Comparison of ENCODE assay signal across 17 cellular contexts in genomic region chr3:76551739-76552138, GRCh38.
"Had no signal": no experiment of that assay in that cellular context is flagged by ENCODE, and none has a peak within 500 bp of the region (broad histone marks: within the 10 kb centered on the region; RNA-seq: fewer than 3 reads in every experiment).

No MANE protein-coding gene starts in this region.

- DNase-seq: activated CD4-positive, alpha-beta T cell treated with anti-CD3 and anti-CD28 coated beads for 1 hour; activated CD4-positive, alpha-beta T cell treated with anti-CD3 and anti-CD28 coated beads, Interleukin-2, amount 50 U/mL, for 4 hours; activated CD8-positive, alpha-beta memory T cell treated with anti-CD3 and anti-CD28 coated beads, Interleukin-2, amount 10 ng/mL, durations not matched to agents 7 days and 5 days; activated naive CD4-positive, alpha-beta T cell treated with anti-CD3 and anti-CD28 coated beads, Interleukin-2, amount 10 ng/mL, durations not matched to agents 7 days and 5 days; activated T-cell treated with anti-CD3 and anti-CD28 coated beads, Interleukin-2, amount 50 U/mL, for 1 hour; endodermal cell; heart right ventricle; left colon; lower lobe of right lung; stimulated activated CD4-positive, alpha-beta T cell treated with anti-CD3 and anti-CD28 coated beads, Interleukin-1b, Interleukin-23, amount 100 ng/mL, for 48 hours; thyroid gland; uterus had no signal

- H3K27ac ChIP-seq: ascending aorta, gastroesophageal sphincter, heart right ventricle, lower lobe of right lung, thyroid gland, uterus, VCaP had no signal

- H3K36me3 ChIP-seq: ascending aorta, gastroesophageal sphincter, heart right ventricle, lower lobe of right lung, thyroid gland, uterus had no signal

- H3K4me1 Mint-ChIP-seq: activated CD8-positive, alpha-beta memory T cell treated with anti-CD3 and anti-CD28 coated beads, Interleukin-2, amount 10 ng/mL, durations not matched to agents 7 days and 5 days; activated naive CD4-positive, alpha-beta T cell treated with anti-CD3 and anti-CD28 coated beads, Interleukin-2, amount 10 ng/mL, durations not matched to agents 7 days and 5 days; endodermal cell had no signal

- H3K36me3 Mint-ChIP-seq: activated CD8-positive, alpha-beta memory T cell treated with anti-CD3 and anti-CD28 coated beads, Interleukin-2, amount 10 ng/mL, durations not matched to agents 7 days and 5 days; activated naive CD4-positive, alpha-beta T cell treated with anti-CD3 and anti-CD28 coated beads, Interleukin-2, amount 10 ng/mL, durations not matched to agents 7 days and 5 days; mesothelial cell of epicardium had no signal

- H3K27me3 ChIP-seq: ascending aorta, gastroesophageal sphincter, heart right ventricle, thyroid gland, uterus had no signal

- H3K9me3 Mint-ChIP-seq: endodermal cell, mesothelial cell of epicardium had no signal

- ATAC-seq: activated CD8-positive, alpha-beta memory T cell treated with anti-CD3 and anti-CD28 coated beads, Interleukin-2, amount 10 ng/mL, durations not matched to agents 7 days and 5 days; gastroesophageal sphincter; heart right ventricle; left colon had no signal

- H3K27me3 Mint-ChIP-seq: activated CD8-positive, alpha-beta memory T cell treated with anti-CD3 and anti-CD28 coated beads, Interleukin-2, amount 10 ng/mL, durations not matched to agents 7 days and 5 days; activated naive CD4-positive, alpha-beta T cell treated with anti-CD3 and anti-CD28 coated beads, Interleukin-2, amount 10 ng/mL, durations not matched to agents 7 days and 5 days had no signal

- H3K27ac Mint-ChIP-seq: activated CD8-positive, alpha-beta memory T cell treated with anti-CD3 and anti-CD28 coated beads, Interleukin-2, amount 10 ng/mL, durations not matched to agents 7 days and 5 days; activated naive CD4-positive, alpha-beta T cell treated with anti-CD3 and anti-CD28 coated beads, Interleukin-2, amount 10 ng/mL, durations not matched to agents 7 days and 5 days; activated T-helper 2 cell treated with anti-CD3 and anti-CD28 coated beads, Interferon-gamma antibody, Interleukin-2, Interleukin-4, amounts not matched to agents 10 μg/mL and 5 μg/mL and 100 μg/mL, durations not matched to agents 14 hours and 24 hours and 36 hours; endodermal cell; mesothelial cell of epicardium had no signal

- H3K4me3 Mint-ChIP-seq: activated CD8-positive, alpha-beta memory T cell treated with anti-CD3 and anti-CD28 coated beads, Interleukin-2, amount 10 ng/mL, durations not matched to agents 7 days and 5 days; activated naive CD4-positive, alpha-beta T cell treated with anti-CD3 and anti-CD28 coated beads, Interleukin-2, amount 10 ng/mL, durations not matched to agents 7 days and 5 days; endodermal cell; mesothelial cell of epicardium had no signal

- H3K9me3 ChIP-seq: ascending aorta, gastroesophageal sphincter, lower lobe of right lung, thyroid gland, uterus had no signal

- H3K4me1 ChIP-seq: ascending aorta, gastroesophageal sphincter, lower lobe of right lung, thyroid gland, uterus had no signal

- H3K4me3 ChIP-seq: ascending aorta, gastroesophageal sphincter, heart right ventricle, lower lobe of right lung, thyroid gland, uterus had no signal
